Comparison of ENCODE assay signal across 17 cellular contexts in the genomic region with DNA sequence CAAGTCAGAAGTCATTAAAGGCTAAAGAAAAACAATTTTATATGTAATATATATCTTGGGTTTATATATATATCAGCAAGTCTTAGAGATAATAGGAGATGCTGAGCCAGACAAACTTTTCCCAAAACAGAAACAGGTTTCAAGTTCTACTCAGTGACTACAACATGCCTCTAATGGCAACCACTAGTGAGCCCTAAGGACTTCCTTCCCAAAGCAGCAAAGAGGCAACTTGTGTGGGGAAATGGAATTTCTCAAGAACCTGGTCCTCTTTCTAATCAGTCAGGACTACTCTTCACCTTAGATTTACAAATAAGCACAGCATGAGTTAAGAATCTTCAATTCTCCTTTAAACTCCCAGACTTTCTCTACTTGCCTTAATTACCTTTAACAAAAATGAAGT. TPM values are rescaled to one million over a fixed set of nuclear protein-coding genes. Genes with fewer than 3 reads are reported as not detected.
DNase-seq lines count a peak whose midpoint lies in the region; ATAC-seq and TF ChIP-seq lines count a peak whose summit lies in the region.
"Had no signal": no experiment of that assay in that cellular context is flagged by ENCODE, and none has a peak within 500 bp of the region (broad histone marks: within the 10 kb centered on the region; RNA-seq: fewer than 3 reads in every experiment).

No MANE protein-coding gene starts in this region.

- no peak overlapping the region for H3K14ac ChIP-seq in IMR-90 (replicated peaks; ENCODE audit: low read depth, low read length)

- no peak for TF ChIP-seq POLR2A in IMR-90 (IDR thresholded peaks at IDR 0.05; ENCODE audit: low read depth, low read length)

- no peak for DNase-seq in T-helper 1 cell
- DNase-seq in IMR-90 = peak; percentile 21
- peak; percentile 13 for DNase-seq in choroid plexus epithelial cell (ENCODE audit: low read depth)
- DNase-seq in natural killer cell = no peak
- DNase-seq in NCI-H345 treated with DMSO at 0.1 percent for 48 hours (lab: John Stamatoyannopoulos, UW; ENCODE audit: unreplicated experiment) = no peak
- DNase-seq in omental fat pad (ENCODE audit: low spot score) = no peak
- DNase-seq: 8988T; activated CD8-positive, alpha-beta memory T cell treated with anti-CD3 and anti-CD28 coated beads, Interleukin-2, amount 50 U/mL, for 4 hours; KG1; NCI-H1436 treated with DMSO at 0.1 percent for 48 hours; NCI-H446; retina; SJCRH30; transverse colon had no signal

- no peak overlapping the region for H2BK20ac ChIP-seq in IMR-90 (ENCODE audit: low read depth, low read length)

- peaks cover 5% of the 10 kb centered on the region; the same call in 1 of the 2 replicates for H3K9me1 ChIP-seq in IMR-90 (ENCODE audit: insufficient read depth, low read length)

- 0 out of 2 replicates have a peak, but pooled peaks have one; percentile 49 for ATAC-seq in IMR-90 (ENCODE audit: low read depth)
- peak in 1 of 3 donors; percentile 36 for ATAC-seq in natural killer cell
- ATAC-seq in HG03196 (IDR thresholded peaks at IDR 0.05; ENCODE audit: unreplicated experiment) = no peak
- no peak for ATAC-seq in omental fat pad (ENCODE audit: low FRiP score)

- TF ChIP-seq CTCF in IMR-90 (conservative IDR thresholded peaks at IDR 0.05; ENCODE audit: low read depth, low read length) (no peak), choroid plexus epithelial cell (conservative IDR thresholded peaks at IDR 0.05; ENCODE audit: low read depth, low read length) (no peak), natural killer cell (IDR thresholded peaks at IDR 0.05) (no peak), omental fat pad (IDR thresholded peaks at IDR 0.05) (no peak)

- no peak overlapping the region for H2BK120ac ChIP-seq in IMR-90 (ENCODE audit: low read depth, low read length)

- H3K4me2 ChIP-seq in IMR-90 (ENCODE audit: low read depth, low read length) = no peak overlapping the region

- no peak overlapping the region for H3K23ac ChIP-seq in IMR-90 (ENCODE audit: low read depth, low read length)

- peaks cover 14% of the 10 kb centered on the region for H3K36me3 Mint-ChIP-seq in T-helper 1 cell treated with Interleukin-12 subunit alpha and Interleukin-12 subunit beta and Interleukin-4 antibody, amounts not matched to agents 30 μg/mL and 1 μg/mL, for 36 hours (ENCODE audit: low read depth)
- H3K36me3 Mint-ChIP-seq in natural killer cell = no peaks in the 10 kb centered on the region

- H2BK5ac ChIP-seq in IMR-90 (ENCODE audit: low read depth, low read length, poor library complexity, severe bottlenecking) = no peak overlapping the region

- no peaks in the 10 kb centered on the region for H3K9me3 ChIP-seq in IMR-90 (ENCODE audit: control insufficient read depth, insufficient read depth, low read length)
- H3K9me3 ChIP-seq: SJCRH30, transverse colon had no signal

- H2AFZ ChIP-seq in IMR-90 (replicated peaks; ENCODE audit: low read length, poor library complexity) = no peak overlapping the region

- H4K91ac ChIP-seq in IMR-90 (ENCODE audit: insufficient read depth, low read depth, low read length) = no peak overlapping the region

- peaks cover 20% of the 10 kb centered on the region for H3K4me1 Mint-ChIP-seq in T-helper 1 cell treated with Interleukin-12 subunit alpha and Interleukin-12 subunit beta and Interleukin-4 antibody, amounts not matched to agents 30 μg/mL and 1 μg/mL, for 36 hours (ENCODE audit: low read depth)
- H3K4me1 Mint-ChIP-seq in natural killer cell = peaks cover 58% of the 10 kb centered on the region in 2 donors

- H3K9ac ChIP-seq in IMR-90 (ENCODE audit: low read depth, low read length) = no peak overlapping the region

- H3K4me1 ChIP-seq in IMR-90 (ENCODE audit: control insufficient read depth, insufficient read depth, low read length) = peaks cover 5% of the 10 kb centered on the region
- H3K4me1 ChIP-seq: SJCRH30 had no signal

- no peak overlapping the region for H2AK5ac ChIP-seq in IMR-90 (ENCODE audit: low read depth, low read length)

- TF ChIP-seq RAD21 in IMR-90 (IDR thresholded peaks at IDR 0.05; ENCODE audit: low read length) = no peak

- no peak overlapping the region for H2BK15ac ChIP-seq in IMR-90 (ENCODE audit: low read depth, low read length)

- in situ Hi-C loops in IMR-90 (cut with MboI; ENCODE audit: low sequenced_read_pairs) = no loop called here

- H3K4me3 Mint-ChIP-seq in T-helper 1 cell treated with Interleukin-12 subunit alpha and Interleukin-12 subunit beta and Interleukin-4 antibody, amounts not matched to agents 30 μg/mL and 1 μg/mL, for 36 hours = peak overlapping the region; percentile 44
- H3K4me3 Mint-ChIP-seq in natural killer cell = peak overlapping the region; percentile 76
- H3K4me3 Mint-ChIP-seq: nephron had no signal

- H2AK9ac ChIP-seq in IMR-90 (replicated peaks; ENCODE audit: low read depth, low read length, poor library complexity) = no peak overlapping the region

- intact Hi-C loops in IMR-90 (cut with micrococcal nuclease) = no loop called here
- intact Hi-C loops in natural killer cell (cut with micrococcal nuclease) = no loop called here

- CTCF ChIA-PET in IMR-90 (lab: Yijun Ruan, JAX) = no interaction called here

- H4K8ac ChIP-seq in IMR-90 (ENCODE audit: low read depth in 2 of 2, low read length in 2 of 2) = no peak overlapping the region

- dilution Hi-C loops in IMR-90 (cut with HindIII; ENCODE audit: low sequenced_read_pairs, unreplicated experiment) = no loop called here

- no peaks in the 10 kb centered on the region for H3K9me3 Mint-ChIP-seq in T-helper 1 cell treated with Interleukin-12 subunit alpha and Interleukin-12 subunit beta and Interleukin-4 antibody, amounts not matched to agents 30 μg/mL and 1 μg/mL, for 36 hours
- no peaks in the 10 kb centered on the region for H3K9me3 Mint-ChIP-seq in natural killer cell
- H3K9me3 Mint-ChIP-seq: nephron had no signal

- no peak overlapping the region for H3K27ac Mint-ChIP-seq in T-helper 1 cell treated with Interleukin-12 subunit alpha and Interleukin-12 subunit beta and Interleukin-4 antibody, amounts not matched to agents 30 μg/mL and 1 μg/mL, for 36 hours
- H3K27ac Mint-ChIP-seq in natural killer cell = peak overlapping the region; percentile 90 to 93

- no peak overlapping the region for H3K4ac ChIP-seq in IMR-90 (ENCODE audit: low read depth, low read length)

- H3K18ac ChIP-seq in IMR-90 (ENCODE audit: low read depth, low read length) = no peak overlapping the region

- H3K4me3 ChIP-seq in IMR-90 (ENCODE audit: insufficient read depth, low read depth, low read length) (no peak overlapping the region), choroid plexus epithelial cell (ENCODE audit: low read depth, low read length) (no peak overlapping the region)
- H3K4me3 ChIP-seq: SJCRH30, transverse colon had no signal

- H3K79me1 ChIP-seq in IMR-90 (ENCODE audit: low read depth in 1 of 2, low read length in 2 of 2) = peaks cover 32 to 68% of the 10 kb centered on the region in 2 experiments

- no peak overlapping the region for H4K5ac ChIP-seq in IMR-90 (ENCODE audit: low read depth, low read length)

- no peak overlapping the region for H3K56ac ChIP-seq in IMR-90 (ENCODE audit: extremely low read depth, insufficient read depth, low read length)

- no peak overlapping the region for H3K27ac ChIP-seq in IMR-90 (ENCODE audit: insufficient read depth, low read length)
- H3K27ac ChIP-seq: SJCRH30, transverse colon had no signal

- H3K27me3 ChIP-seq in IMR-90 (ENCODE audit: control insufficient read depth, insufficient read depth, low read length) = no peaks in the 10 kb centered on the region
- H3K27me3 ChIP-seq: SJCRH30, transverse colon had no signal

- POLR2A ChIA-PET in IMR-90 (lab: Charles Lee; ENCODE audit: unreplicated experiment) = no interaction called here

- peaks cover 30% of the 10 kb centered on the region; the same call in 1 of the 2 replicates for H4K20me1 ChIP-seq in IMR-90 (ENCODE audit: insufficient read depth, low read length)

- BruUV-seq in IMR-90 (replicated peaks; lab: Mats Ljungman, UMichigan) = no TSS peak

- peaks cover 2% of the 10 kb centered on the region; the same call in 1 of the 2 replicates for H3K36me3 ChIP-seq in IMR-90 (ENCODE audit: control insufficient read depth, insufficient read depth, low read length)
- H3K36me3 ChIP-seq: transverse colon had no signal

- H3K27me3 Mint-ChIP-seq in T-helper 1 cell treated with Interleukin-12 subunit alpha and Interleukin-12 subunit beta and Interleukin-4 antibody, amounts not matched to agents 30 μg/mL and 1 μg/mL, for 36 hours (ENCODE audit: low read depth) = no peaks in the 10 kb centered on the region
- no peaks in the 10 kb centered on the region for H3K27me3 Mint-ChIP-seq in natural killer cell (ENCODE audit: low read depth in 2 of 2)

TF ChIP-seq in IMR-90, 13 proteins besides CTCF, POLR2A, EP300 and RAD21 (continues in another document):
- no peak for TF ChIP-seq RFX5 (IDR thresholded peaks at IDR 0.05; ENCODE audit: low read depth, low read length)
- no peak for TF ChIP-seq RCOR1 (IDR thresholded peaks at IDR 0.05; ENCODE audit: insufficient replicate concordance, low read length)
- no peak for TF ChIP-seq FOS (IDR thresholded peaks at IDR 0.05; ENCODE audit: low read depth, low read length)
- no peak for TF ChIP-seq MXI1 (IDR thresholded peaks at IDR 0.05; ENCODE audit: borderline replicate concordance, low read depth, low read length)
- no peak for TF ChIP-seq NFE2L2 (IDR thresholded peaks at IDR 0.05; ENCODE audit: low read depth, low read length)
- TF ChIP-seq MAFK (IDR thresholded peaks at IDR 0.05; ENCODE audit: low read depth, low read length) = no peak
- TF ChIP-seq USF2 (IDR thresholded peaks at IDR 0.05; ENCODE audit: low read depth, low read length) = no peak
- TF ChIP-seq CEBPB (IDR thresholded peaks at IDR 0.05; ENCODE audit: low read depth, low read length) = no peak
- no peak for TF ChIP-seq CHD1 (IDR thresholded peaks at IDR 0.05; ENCODE audit: low read depth, low read length)
- no peak for TF ChIP-seq SMC3 (IDR thresholded peaks at IDR 0.05; ENCODE audit: low read depth, low read length)
- no peak for TF ChIP-seq MAZ (IDR thresholded peaks at IDR 0.05; ENCODE audit: borderline replicate concordance, low read depth, low read length)
- TF ChIP-seq BHLHE40 (IDR thresholded peaks at IDR 0.05; ENCODE audit: low read depth, low read length) = no peak

RNA-seq across cellular contexts. Expression of gene RNF38, which starts 17.6 kb away (rescaled TPM):
- total RNA-seq in IMR-90 (2012; rRNA removed) (8.8 and 11.9 TPM in 2 replicates), natural killer cell (10 to 100 TPM; 70.9 to 90.0 (median 76.5) TPM), omental fat pad (10 to 100 TPM; 19.9 to 37.8 (median 23.2) TPM)
- 11.2 and 13.9 TPM in 2 replicates for polyA plus RNA-seq in IMR-90 (2012; rRNA removed)
- polyA plus RNA-seq in IMR-90 (2012; cell fraction: cytosol; rRNA removed) = 2.2 and 6.6 TPM in 2 replicates
- polyA plus RNA-seq in IMR-90 (2012; cell fraction: nucleus; rRNA removed; ENCODE audit: low replicate concordance) = 7.7 and 15.6 TPM in 2 replicates

Comparison
In these comparisons a context has a peak if more than half of its experiments do, and no peak if none do; other contexts are left out.
1. DNase-seq: peak in IMR-90 (single experiment) and choroid plexus epithelial cell (single experiment); none in T-helper 1 cell (0 of 5), natural killer cell (single experiment), NCI-H345 treated with DMSO at 0.1 percent for 48 hours (single experiment) and omental fat pad (single experiment).